Comparison of ENCODE assay signal across 1 cellular context in genomic region chr16:2042171-2042570, GRCh38.
TF ChIP-seq lines count a peak whose summit lies in the region.

No MANE protein-coding gene starts in this region.

TF ChIP-seq in HCT116, 20 proteins besides CTCF, POLR2A, EP300 and RAD21 (continued from another document):
- no peak for TF ChIP-seq ZNF274 (IDR thresholded peaks at IDR 0.05; ENCODE audit: low read depth, low read length)
- no peak for TF ChIP-seq SP1 (IDR thresholded peaks at IDR 0.05; ENCODE audit: low read depth)
- TF ChIP-seq ZFX (IDR thresholded peaks at IDR 0.05), result no peak
- TF ChIP-seq JUND (IDR thresholded peaks at IDR 0.05), result no peak
- no peak for TF ChIP-seq POLR2AphosphoS5 (IDR thresholded peaks at IDR 0.05; ENCODE audit: low read depth, low read length)
- no peak for TF ChIP-seq SRF (IDR thresholded peaks at IDR 0.05; ENCODE audit: low read depth)
- TF ChIP-seq ZBTB33 (IDR thresholded peaks at IDR 0.05; ENCODE audit: extremely low read depth, insufficient replicate concordance, low read length), result no peak
